In genomic region chr21:31675960-31676359, GRCh38 we compare ENCODE assay signal across 24 cellular contexts.
"Had no signal": no experiment of that assay in that cellular context is flagged by ENCODE, and none has a peak within 500 bp of the region (broad histone marks: within the 10 kb centered on the region; RNA-seq: fewer than 3 reads in every experiment).

No MANE protein-coding gene starts in this region.

- H3K27ac ChIP-seq: foreskin keratinocyte, hepatocyte, lower lobe of right lung, prostate gland, thyroid gland, WERI-Rb-1 had no signal

- H3K4me3 Mint-ChIP-seq: activated CD8-positive, alpha-beta T cell treated with anti-CD3 and anti-CD28 coated beads, Interleukin-2, amount 10 ng/mL, durations not matched to agents 7 days and 5 days; activated naive CD4-positive, alpha-beta T cell treated with anti-CD3 and anti-CD28 coated beads, Interleukin-2, amount 50 U/mL, for 24 hours; brain; dendritic cell treated with granulocyte-macrophage colony-stimulating factor and Interleukin-4, amounts not matched to agents 40 ng/mL and 50 ng/mL, for 4 days; immature natural killer cell; naive thymus-derived CD4-positive, alpha-beta T cell; neural crest cell; stimulated activated naive CD8-positive, alpha-beta T cell treated with anti-CD3 and anti-CD28 coated beads, Interleukin-15, Interleukin-2, amounts not matched to agents 100 ng/mL and 50 ng/mL, for 24 hours; T-helper 2 cell treated with Interferon-gamma antibody and Interleukin-4, amounts not matched to agents 5 μg/mL and 100 μg/mL, for 36 hours had no signal

- H3K4me3 ChIP-seq: hepatocyte, lower lobe of right lung, prostate gland, thyroid gland had no signal

- H3K4me1 Mint-ChIP-seq: activated naive CD4-positive, alpha-beta T cell treated with anti-CD3 and anti-CD28 coated beads, Interleukin-2, amount 50 U/mL, for 24 hours; brain; immature natural killer cell; neural crest cell had no signal

- H2AFZ ChIP-seq: hepatocyte had no signal

- H3K9me3 Mint-ChIP-seq: activated naive CD4-positive, alpha-beta T cell treated with anti-CD3 and anti-CD28 coated beads, Interleukin-2, amount 50 U/mL, for 24 hours; brain; dendritic cell treated with granulocyte-macrophage colony-stimulating factor and Interleukin-4, amounts not matched to agents 40 ng/mL and 50 ng/mL, for 4 days; immature natural killer cell; naive thymus-derived CD4-positive, alpha-beta T cell; neural crest cell; stimulated activated naive CD8-positive, alpha-beta T cell treated with anti-CD3 and anti-CD28 coated beads, Interleukin-15, Interleukin-2, amounts not matched to agents 100 ng/mL and 50 ng/mL, for 24 hours; T-helper 2 cell treated with Interferon-gamma antibody and Interleukin-4, amounts not matched to agents 5 μg/mL and 100 μg/mL, for 36 hours had no signal

- H3K27ac Mint-ChIP-seq: activated CD8-positive, alpha-beta T cell treated with anti-CD3 and anti-CD28 coated beads, Interleukin-2, amount 10 ng/mL, durations not matched to agents 7 days and 5 days; activated naive CD4-positive, alpha-beta T cell treated with anti-CD3 and anti-CD28 coated beads, Interleukin-2, amount 50 U/mL, for 24 hours; brain; dendritic cell treated with granulocyte-macrophage colony-stimulating factor and Interleukin-4, amounts not matched to agents 40 ng/mL and 50 ng/mL, for 4 days; immature natural killer cell; naive thymus-derived CD4-positive, alpha-beta T cell; stimulated activated naive CD8-positive, alpha-beta T cell treated with anti-CD3 and anti-CD28 coated beads, Interleukin-15, Interleukin-2, amounts not matched to agents 100 ng/mL and 50 ng/mL, for 24 hours; T-helper 2 cell treated with Interferon-gamma antibody and Interleukin-4, amounts not matched to agents 5 μg/mL and 100 μg/mL, for 36 hours had no signal

- H3K4me2 ChIP-seq: hepatocyte had no signal

- ATAC-seq: activated CD8-positive, alpha-beta T cell treated with anti-CD3 and anti-CD28 coated beads, Interleukin-2, amount 10 ng/mL, durations not matched to agents 7 days and 5 days; foreskin keratinocyte; left lobe of liver; lower lobe of right lung; naive thymus-derived CD4-positive, alpha-beta T cell had no signal

- DNase-seq: activated CD4-positive, alpha-beta T cell treated with anti-CD3 and anti-CD28 coated beads for 1 hour; activated CD4-positive, alpha-beta T cell treated with anti-CD3 and anti-CD28 coated beads, Interleukin-2, amount 50 U/mL, for 1 hour; activated CD8-positive, alpha-beta T cell treated with anti-CD3 and anti-CD28 coated beads, Interleukin-2, amount 10 ng/mL, durations not matched to agents 7 days and 5 days; activated gamma-delta T cell treated with Interleukin-2 at 50 U/mL for 16 hours; aorta; effector CD8-positive, alpha-beta T cell; foreskin keratinocyte; glutamatergic neuron; immature natural killer cell; lower lobe of right lung; naive thymus-derived CD4-positive, alpha-beta T cell; stimulated activated CD4-positive, alpha-beta T cell treated with anti-CD3 and anti-CD28 coated beads, Interleukin-4, amount 100 ng/mL, for 24 hours; substantia nigra; thyroid gland; WERI-Rb-1 had no signal

- H3K27me3 ChIP-seq: foreskin keratinocyte, hepatocyte, thyroid gland had no signal

- H3K27me3 Mint-ChIP-seq: activated naive CD4-positive, alpha-beta T cell treated with anti-CD3 and anti-CD28 coated beads, Interleukin-2, amount 50 U/mL, for 24 hours; brain; dendritic cell treated with granulocyte-macrophage colony-stimulating factor and Interleukin-4, amounts not matched to agents 40 ng/mL and 50 ng/mL, for 4 days; naive thymus-derived CD4-positive, alpha-beta T cell; stimulated activated naive CD8-positive, alpha-beta T cell treated with anti-CD3 and anti-CD28 coated beads, Interleukin-15, Interleukin-2, amounts not matched to agents 100 ng/mL and 50 ng/mL, for 24 hours had no signal

- H3K4me1 ChIP-seq: foreskin keratinocyte, lower lobe of right lung, prostate gland, thyroid gland had no signal

- H3K9me3 ChIP-seq: lower lobe of right lung, prostate gland, thyroid gland had no signal
